9 cellular contexts compared by ENCODE assay signal in the genomic region with DNA sequence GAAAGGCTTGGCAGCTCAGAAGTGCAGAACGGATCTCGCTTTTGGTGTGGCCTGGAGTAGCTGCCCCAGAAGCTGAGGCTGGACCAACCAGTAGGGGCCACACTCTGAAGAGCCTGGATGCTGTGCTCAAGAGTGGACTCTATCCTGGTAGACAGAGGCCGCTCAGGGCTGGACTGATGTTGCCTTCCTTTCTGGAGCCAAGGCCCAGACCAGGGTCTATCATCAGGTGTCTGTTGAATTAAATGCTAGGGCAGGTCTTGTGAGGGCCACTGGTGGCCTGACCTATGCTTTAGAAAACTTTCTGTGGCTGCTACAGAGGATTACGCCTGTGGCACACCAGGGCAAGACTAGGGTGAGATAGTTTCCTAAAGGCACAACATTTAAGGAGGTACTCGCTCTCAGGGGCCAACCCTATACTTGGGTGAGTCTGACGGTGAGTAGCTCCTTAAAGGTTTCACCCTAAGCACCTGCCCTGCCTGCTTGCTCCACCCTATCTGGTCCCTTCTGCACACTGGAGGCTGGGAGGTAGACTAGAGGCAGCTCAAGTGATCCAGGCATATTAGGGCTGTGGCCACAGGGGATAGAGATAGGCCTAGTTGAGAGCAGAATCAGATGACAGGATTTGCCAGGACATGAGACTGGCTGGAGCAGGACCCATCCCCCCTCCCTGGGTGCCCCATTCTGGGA. TPM values are rescaled to one million over a fixed set of nuclear protein-coding genes. Genes with fewer than 3 reads are reported as not detected.
DNase-seq lines count a peak whose midpoint lies in the region; ATAC-seq and TF ChIP-seq lines count a peak whose summit lies in the region.
"Had no signal": no experiment of that assay in that cellular context is flagged by ENCODE, and none has a peak within 500 bp of the region (broad histone marks: within the 10 kb centered on the region; RNA-seq: fewer than 3 reads in every experiment).

No MANE protein-coding gene starts in this region.

- H3K9me3 Mint-ChIP-seq in activated CD4-positive, alpha-beta T cell treated with anti-CD3 and anti-CD28 coated beads for 36 hours (ENCODE audit: low read depth): no peaks in the 10 kb centered on the region
- no peaks in the 10 kb centered on the region for H3K9me3 Mint-ChIP-seq in activated CD8-positive, alpha-beta T cell treated with anti-CD3 and anti-CD28 coated beads for 36 hours
- H3K9me3 Mint-ChIP-seq in stimulated activated naive CD8-positive, alpha-beta T cell treated with anti-CD3 and anti-CD28 coated beads, Interleukin-15, Interleukin-2, amounts not matched to agents 100 ng/mL and 50 ng/mL, for 24 hours: no peaks in the 10 kb centered on the region
- H3K9me3 Mint-ChIP-seq: activated naive CD4-positive, alpha-beta T cell treated with anti-CD3 and anti-CD28 coated beads, Interleukin-2, amount 50 U/mL, for 24 hours had no signal

- no peaks in the 10 kb centered on the region for H3K36me3 Mint-ChIP-seq in activated CD4-positive, alpha-beta T cell treated with anti-CD3 and anti-CD28 coated beads for 36 hours (ENCODE audit: low read depth)
- H3K36me3 Mint-ChIP-seq in activated CD8-positive, alpha-beta T cell treated with anti-CD3 and anti-CD28 coated beads for 36 hours (ENCODE audit: low read depth): no peaks in the 10 kb centered on the region
- no peaks in the 10 kb centered on the region for H3K36me3 Mint-ChIP-seq in stimulated activated naive CD8-positive, alpha-beta T cell treated with anti-CD3 and anti-CD28 coated beads, Interleukin-15, Interleukin-2, amounts not matched to agents 100 ng/mL and 50 ng/mL, for 24 hours (ENCODE audit: low read depth)
- H3K36me3 Mint-ChIP-seq: activated naive CD4-positive, alpha-beta T cell treated with anti-CD3 and anti-CD28 coated beads, Interleukin-2, amount 50 U/mL, for 24 hours had no signal

- CTCF ChIA-PET in activated CD4-positive, alpha-beta T cell treated with anti-CD3 and anti-CD28 coated beads for 36 hours (lab: Charles Lee): interaction anchor here (0.6 to 10.3 kb wide), 44 partner anchors 9 to 924 kb away, joined by 3 to 308 read pairs (median 4); a partner anchor contains a TSS
- CTCF ChIA-PET in activated CD8-positive, alpha-beta T cell treated with anti-CD3 and anti-CD28 coated beads for 36 hours (lab: Charles Lee): interaction anchor here (0.6 to 13.9 kb wide), 51 partner anchors 9 to 435 kb away, joined by 3 to 342 read pairs (median 5); a partner anchor contains a TSS

- no peak overlapping the region for H3K27ac Mint-ChIP-seq in activated CD4-positive, alpha-beta T cell treated with anti-CD3 and anti-CD28 coated beads for 36 hours
- H3K27ac Mint-ChIP-seq in activated CD8-positive, alpha-beta T cell treated with anti-CD3 and anti-CD28 coated beads for 36 hours: no peak overlapping the region
- H3K27ac Mint-ChIP-seq in stimulated activated naive CD8-positive, alpha-beta T cell treated with anti-CD3 and anti-CD28 coated beads, Interleukin-15, Interleukin-2, amounts not matched to agents 100 ng/mL and 50 ng/mL, for 24 hours: peak overlapping the region; percentile 2

- no peak for ATAC-seq in activated CD4-positive, alpha-beta T cell treated with anti-CD3 and anti-CD28 coated beads for 36 hours
- ATAC-seq in activated CD8-positive, alpha-beta T cell treated with anti-CD3 and anti-CD28 coated beads for 36 hours: no peak
- no peak for ATAC-seq in left colon

- TF ChIP-seq CTCF in activated CD8-positive, alpha-beta T cell treated with anti-CD3 and anti-CD28 coated beads for 36 hours (IDR thresholded peaks at IDR 0.05): no peak

- no peak overlapping the region for H3K4me3 Mint-ChIP-seq in activated CD4-positive, alpha-beta T cell treated with anti-CD3 and anti-CD28 coated beads for 36 hours
- H3K4me3 Mint-ChIP-seq in activated CD8-positive, alpha-beta T cell treated with anti-CD3 and anti-CD28 coated beads for 36 hours: no peak overlapping the region
- no peak overlapping the region for H3K4me3 Mint-ChIP-seq in stimulated activated naive CD8-positive, alpha-beta T cell treated with anti-CD3 and anti-CD28 coated beads, Interleukin-15, Interleukin-2, amounts not matched to agents 100 ng/mL and 50 ng/mL, for 24 hours
- H3K4me3 Mint-ChIP-seq: activated naive CD4-positive, alpha-beta T cell treated with anti-CD3 and anti-CD28 coated beads, Interleukin-2, amount 50 U/mL, for 24 hours had no signal

- peaks cover 25% of the 10 kb centered on the region for H3K4me1 Mint-ChIP-seq in activated CD4-positive, alpha-beta T cell treated with anti-CD3 and anti-CD28 coated beads for 36 hours
- peaks cover 36% of the 10 kb centered on the region for H3K4me1 Mint-ChIP-seq in activated CD8-positive, alpha-beta T cell treated with anti-CD3 and anti-CD28 coated beads for 36 hours (ENCODE audit: low read depth)
- H3K4me1 Mint-ChIP-seq in stimulated activated naive CD8-positive, alpha-beta T cell treated with anti-CD3 and anti-CD28 coated beads, Interleukin-15, Interleukin-2, amounts not matched to agents 100 ng/mL and 50 ng/mL, for 24 hours (ENCODE audit: low read depth): peaks cover 33% of the 10 kb centered on the region

- POLR2A ChIA-PET in activated CD4-positive, alpha-beta T cell treated with anti-CD3 and anti-CD28 coated beads for 36 hours (lab: Charles Lee): interaction anchor here (0.7 to 8.1 kb wide), 7 partner anchors 8 to 114 kb away, joined by 3 to 116 read pairs (median 6); a partner anchor contains a TSS
- POLR2A ChIA-PET in activated CD8-positive, alpha-beta T cell treated with anti-CD3 and anti-CD28 coated beads for 36 hours (lab: Charles Lee): interaction anchor here (0.8 to 36.6 kb wide), 9 partner anchors 24 to 232 kb away, joined by 3 to 1641 read pairs (median 4); a partner anchor contains a TSS

- DNase-seq in activated CD4-positive, alpha-beta T cell treated with anti-CD3 and anti-CD28 coated beads, Interleukin-2, amount 50 U/mL, for 1 hour: peak; percentile 8
- DNase-seq in activated CD4-positive, alpha-beta T cell treated with anti-CD3 and anti-CD28 coated beads for 36 hours: no peak
- peak; percentile 37 for DNase-seq in activated CD8-positive, alpha-beta T cell treated with anti-CD3 and anti-CD28 coated beads for 36 hours
- DNase-seq in left colon (peak; percentile 44 to 56), EL (no peak)
- DNase-seq in stimulated activated naive CD4-positive, alpha-beta T cell (lab: John Stamatoyannopoulos, UW): no peak
- DNase-seq in effector CD8-positive, alpha-beta T cell (lab: John Stamatoyannopoulos, UW): no peak

- H3K27me3 Mint-ChIP-seq in activated CD4-positive, alpha-beta T cell treated with anti-CD3 and anti-CD28 coated beads for 36 hours: no peaks in the 10 kb centered on the region
- no peaks in the 10 kb centered on the region for H3K27me3 Mint-ChIP-seq in activated CD8-positive, alpha-beta T cell treated with anti-CD3 and anti-CD28 coated beads for 36 hours
- no peaks in the 10 kb centered on the region for H3K27me3 Mint-ChIP-seq in stimulated activated naive CD8-positive, alpha-beta T cell treated with anti-CD3 and anti-CD28 coated beads, Interleukin-15, Interleukin-2, amounts not matched to agents 100 ng/mL and 50 ng/mL, for 24 hours
- H3K27me3 Mint-ChIP-seq: activated naive CD4-positive, alpha-beta T cell treated with anti-CD3 and anti-CD28 coated beads, Interleukin-2, amount 50 U/mL, for 24 hours had no signal

- intact Hi-C loops in activated CD4-positive, alpha-beta T cell treated with anti-CD3 and anti-CD28 coated beads for 36 hours (cut with DNase I, micrococcal nuclease): loop anchor here (2.0 to 5.0 kb wide), 2 partner anchors 322 to 436 kb away; no protein-coding TSS in a partner anchor
- intact Hi-C loops in activated CD8-positive, alpha-beta T cell treated with anti-CD3 and anti-CD28 coated beads for 36 hours (cut with micrococcal nuclease): loop anchor here (10.0 kb wide), 1 partner anchor 226 kb away; no protein-coding TSS in a partner anchor
- intact Hi-C loops in left colon (cut with DNase I, micrococcal nuclease): loop anchor here in 1 of 2 donors (2.0 kb wide), 1 partner anchor 114 kb away; no protein-coding TSS in a partner anchor

RNA-seq across cellular contexts. Expression of a gene that starts 9.8 kb away (rescaled TPM):
- total RNA-seq in activated CD4-positive, alpha-beta T cell treated with anti-CD3 and anti-CD28 coated beads for 36 hours: 100 to 1,000 TPM; 121 to 130 TPM
- 100 to 1,000 TPM; 121 to 128 TPM for total RNA-seq in activated CD8-positive, alpha-beta T cell treated with anti-CD3 and anti-CD28 coated beads for 36 hours
- 100 to 1,000 TPM in 1 of 2 donors, 10 to 100 TPM in 1; 97.7 to 126 TPM for total RNA-seq in left colon

RNA-seq across cellular contexts. Expression of a gene that starts 42.9 kb away (rescaled TPM):
- 1 to 10 TPM in 1 of 2 experiments, under 1 TPM in 1; 0.69 to 1.6 TPM for total RNA-seq in activated CD4-positive, alpha-beta T cell treated with anti-CD3 and anti-CD28 coated beads for 36 hours
- total RNA-seq in activated CD8-positive, alpha-beta T cell treated with anti-CD3 and anti-CD28 coated beads for 36 hours: 1 to 10 TPM; 1.6 to 1.7 TPM
- not detected for total RNA-seq in left colon

RNA-seq across cellular contexts. Expression of a gene that starts 56.4 kb away (rescaled TPM):
- 10 to 100 TPM; 46.0 to 51.3 TPM for total RNA-seq in activated CD4-positive, alpha-beta T cell treated with anti-CD3 and anti-CD28 coated beads for 36 hours
- total RNA-seq in activated CD8-positive, alpha-beta T cell treated with anti-CD3 and anti-CD28 coated beads for 36 hours: 10 to 100 TPM; 46.4 to 48.9 TPM
- total RNA-seq in left colon: 10 to 100 TPM; 35.9 to 36.3 TPM

Comparison
In these comparisons a context has a peak if more than half of its experiments do, and no peak if none do; other contexts are left out.
1. DNase-seq: peak in activated CD4-positive, alpha-beta T cell treated with anti-CD3 and anti-CD28 coated beads, Interleukin-2, amount 50 U/mL, for 1 hour (single experiment), activated CD8-positive, alpha-beta T cell treated with anti-CD3 and anti-CD28 coated beads for 36 hours (single experiment) and left colon (2 of 2); none in activated CD4-positive, alpha-beta T cell treated with anti-CD3 and anti-CD28 coated beads for 36 hours (single experiment), stimulated activated naive CD4-positive, alpha-beta T cell (0 of 6), effector CD8-positive, alpha-beta T cell (single experiment) and EL (single experiment).